14 cellular contexts compared by ENCODE assay signal in genomic region chr1:30962609-30963508, GRCh38. TPM values are rescaled to one million over a fixed set of nuclear protein-coding genes. Genes with fewer than 3 reads are reported as not detected.
DNase-seq lines count a peak whose midpoint lies in the region; ATAC-seq, FAIRE-seq and TF ChIP-seq lines count a peak whose summit lies in the region.
"Had no signal": no experiment of that assay in that cellular context is flagged by ENCODE, and none has a peak within 500 bp of the region (broad histone marks: within the 10 kb centered on the region; RNA-seq: fewer than 3 reads in every experiment).

No MANE protein-coding gene starts in this region.

- DNase-seq in GM12892 (ENCODE audit: insufficient read length) (no peak), right lobe of liver (no peak), OCI-M2 (lab: John Stamatoyannopoulos, UW; ENCODE audit: unreplicated experiment) (no peak)
- no peak for DNase-seq in central memory CD4-positive, alpha-beta T cell
- no peak for DNase-seq in effector CD4-positive, alpha-beta T cell
- DNase-seq: activated naive CD8-positive, alpha-beta T cell treated with anti-CD3 and anti-CD28 coated beads, Interleukin-2, amount 10 ng/mL, durations not matched to agents 7 days and 5 days; NCI-H1092 treated with DMSO at 0.1 percent for 48 hours; NCI-H226; thyroid gland had no signal

- intact Hi-C loops in right lobe of liver (cut with DNase I) = no loop called here

- ATAC-seq in GM19463 (IDR thresholded peaks at IDR 0.05; ENCODE audit: unreplicated experiment) (peak; percentile 51), right lobe of liver (peak; percentile 60 to 82 (median 76)), HG03442 (IDR thresholded peaks at IDR 0.05; ENCODE audit: unreplicated experiment) (no peak)
- ATAC-seq in activated T-helper 17 cell treated with anti-CD3 and anti-CD28 coated beads, Interleukin-2, amount 50 U/mL, for 72 hours (replicated peaks) = no peak
- ATAC-seq: SK-N-SH treated with all-trans-retinoic acid at 6 μM for 48 hours had no signal

- TF ChIP-seq POLR2A in GM12892 (IDR thresholded peaks at IDR 0.05; ENCODE audit: low read depth, low read length) (no peak), right lobe of liver (IDR thresholded peaks at IDR 0.05) (no peak)

- peak overlapping the region; percentile 55 for H3K27ac Mint-ChIP-seq in activated T-helper 17 cell treated with anti-CD3 and anti-CD28 coated beads, Interleukin-2, amount 50 U/mL, for 72 hours
- H3K27ac Mint-ChIP-seq: activated naive CD8-positive, alpha-beta T cell treated with anti-CD3 and anti-CD28 coated beads, Interleukin-2, amount 10 ng/mL, durations not matched to agents 7 days and 5 days had no signal

- 64% methylated on average over 6 of the region's 6 CpGs for WGBS in right lobe of liver (ENCODE audit: insufficient coverage, low coverage, low lambda C conversion rate, missing lambda C conversion rate)

- no peaks in the 10 kb centered on the region for H3K27me3 Mint-ChIP-seq in activated T-helper 17 cell treated with anti-CD3 and anti-CD28 coated beads, Interleukin-2, amount 50 U/mL, for 72 hours
- H3K27me3 Mint-ChIP-seq: activated naive CD8-positive, alpha-beta T cell treated with anti-CD3 and anti-CD28 coated beads, Interleukin-2, amount 10 ng/mL, durations not matched to agents 7 days and 5 days had no signal

- no peak overlapping the region for H3K4me3 ChIP-seq in right lobe of liver
- H3K4me3 ChIP-seq: thyroid gland had no signal

- peaks cover 8 to 75% (median 32%) of the 10 kb centered on the region in 4 donors for H3K36me3 ChIP-seq in right lobe of liver

- no peaks in the 10 kb centered on the region for H3K27me3 ChIP-seq in right lobe of liver
- H3K27me3 ChIP-seq: thyroid gland had no signal

- peaks cover 98% of the 10 kb centered on the region for H3K36me3 Mint-ChIP-seq in activated T-helper 17 cell treated with anti-CD3 and anti-CD28 coated beads, Interleukin-2, amount 50 U/mL, for 72 hours (ENCODE audit: low read depth)

- H3K4me1 ChIP-seq in right lobe of liver = peaks cover 0 to 11% (median 0%) of the 10 kb centered on the region in 4 donors

- H3K4me3 Mint-ChIP-seq in activated T-helper 17 cell treated with anti-CD3 and anti-CD28 coated beads, Interleukin-2, amount 50 U/mL, for 72 hours = no peak overlapping the region
- H3K4me3 Mint-ChIP-seq: activated naive CD8-positive, alpha-beta T cell treated with anti-CD3 and anti-CD28 coated beads, Interleukin-2, amount 10 ng/mL, durations not matched to agents 7 days and 5 days had no signal

- no peaks in the 10 kb centered on the region for H3K9me3 Mint-ChIP-seq in activated T-helper 17 cell treated with anti-CD3 and anti-CD28 coated beads, Interleukin-2, amount 50 U/mL, for 72 hours
- H3K9me3 Mint-ChIP-seq: activated naive CD8-positive, alpha-beta T cell treated with anti-CD3 and anti-CD28 coated beads, Interleukin-2, amount 10 ng/mL, durations not matched to agents 7 days and 5 days had no signal

- peak; percentile 54 for FAIRE-seq in GM12892 (lab: Jason Lieb, UNC)
- FAIRE-seq: islet of Langerhans had no signal

- H3K27ac ChIP-seq in right lobe of liver = no peak overlapping the region

- H3K9me3 ChIP-seq in right lobe of liver = no peaks in the 10 kb centered on the region
- H3K9me3 ChIP-seq: thyroid gland had no signal

- peaks cover 17% of the 10 kb centered on the region for H3K4me1 Mint-ChIP-seq in activated T-helper 17 cell treated with anti-CD3 and anti-CD28 coated beads, Interleukin-2, amount 50 U/mL, for 72 hours

- TF ChIP-seq CTCF in right lobe of liver (IDR thresholded peaks at IDR 0.05) = no peak

RNA-seq across cellular contexts. Expression of gene SDC3, which starts 54.3 kb away (rescaled TPM):
- polyA plus RNA-seq in GM12892 (2012; ENCODE audit: missing spikeins) = 0.28 TPM
- total RNA-seq in activated T-helper 17 cell treated with anti-CD3 and anti-CD28 coated beads, Interleukin-2, amount 50 U/mL, for 72 hours = under 1 TPM in 1 of 2 donors, not detected in 1; 0.11 TPM
- total RNA-seq in right lobe of liver = 10 to 100 TPM; 13.8 to 45.7 (median 16.2) TPM

Comparison
In these comparisons a context has a peak if more than half of its experiments do, and no peak if none do; other contexts are left out.
1. ATAC-seq: peak in GM19463 (single experiment) and right lobe of liver (4 of 4); none in activated T-helper 17 cell treated with anti-CD3 and anti-CD28 coated beads, Interleukin-2, amount 50 U/mL, for 72 hours (single experiment) and HG03442 (single experiment).
2. RNA of gene SDC3, which starts 54.3 kb away (total RNA-seq): 13.8 to 45.7 TPM in right lobe of liver; 0.11 TPM in activated T-helper 17 cell treated with anti-CD3 and anti-CD28 coated beads, Interleukin-2, amount 50 U/mL, for 72 hours; every median in the first group is over 10 times any median in the second.